16 cellular contexts compared by ENCODE assay signal in genomic region chr13:66992183-66992582, GRCh38.
DNase-seq lines count a peak whose midpoint lies in the region; ATAC-seq and TF ChIP-seq lines count a peak whose summit lies in the region.
"Had no signal": no experiment of that assay in that cellular context is flagged by ENCODE, and none has a peak within 500 bp of the region (broad histone marks: within the 10 kb centered on the region; RNA-seq: fewer than 3 reads in every experiment).

No MANE protein-coding gene starts in this region.

- H3K27ac Mint-ChIP-seq in WTC11 = no peak overlapping the region
- H3K27ac Mint-ChIP-seq: progenitor cell of endocrine pancreas had no signal

- no peak overlapping the region for H3K27ac ChIP-seq in PC-9

- intact Hi-C loops in PC-9 (cut with micrococcal nuclease; ENCODE audit: unreplicated experiment) (no loop called here), Right ventricle myocardium inferior (cut with DNase I) (no loop called here)

- POLR2A ChIA-PET in WTC11 (lab: Charles Lee) (no interaction called here), PC-9 (lab: Charles Lee; ENCODE audit: unreplicated experiment) (no interaction called here)

- no peak overlapping the region for H2AFZ ChIP-seq in PC-9

- no peaks in the 10 kb centered on the region for H3K27me3 ChIP-seq in PC-9 (ENCODE audit: insufficient read depth, low read depth)

- H3K36me3 Mint-ChIP-seq in WTC11 = no peaks in the 10 kb centered on the region
- H3K36me3 Mint-ChIP-seq: mesothelial cell of epicardium had no signal

- no peaks in the 10 kb centered on the region for H3K36me3 ChIP-seq in PC-9 (ENCODE audit: low read depth)

- H3F3A ChIP-seq in PC-9 (ENCODE audit: insufficient read depth, low read depth) = no peaks in the 10 kb centered on the region

- H3K9me3 ChIP-seq in PC-9 (ENCODE audit: insufficient read depth, low read depth) = no peaks in the 10 kb centered on the region

- no peak overlapping the region for H3K4me2 ChIP-seq in PC-9

- H3K27me3 Mint-ChIP-seq in WTC11 (ENCODE audit: low read depth) = no peaks in the 10 kb centered on the region
- H3K27me3 Mint-ChIP-seq: activated B cell treated with CpG ODN at 0.5 μM for 24 hours, progenitor cell of endocrine pancreas had no signal

- H3K79me2 ChIP-seq in PC-9 (ENCODE audit: low read depth) = no peaks in the 10 kb centered on the region

- CTCF ChIA-PET in WTC11 (lab: Charles Lee) (interaction anchor here (0.8 kb wide), 1 partner anchor 246 kb away, joined by 4 read pairs; no protein-coding TSS in a partner anchor), PC-9 (lab: Charles Lee) (no interaction called here)

- H3K4me3 Mint-ChIP-seq in WTC11 = no peak overlapping the region
- H3K4me3 Mint-ChIP-seq: activated B cell treated with CpG ODN at 0.5 μM for 24 hours, mesothelial cell of epicardium had no signal

- no peaks in the 10 kb centered on the region for H3K9me3 Mint-ChIP-seq in WTC11
- H3K9me3 Mint-ChIP-seq: activated B cell treated with CpG ODN at 0.5 μM for 24 hours, mesothelial cell of epicardium had no signal

- H3K4me3 ChIP-seq in cardiac fibroblast (replicated peaks in 1 of 2; ENCODE audit: low read depth in 2 of 2, low read length in 2 of 2) = no peak overlapping the region
- no peak overlapping the region for H3K4me3 ChIP-seq in PC-9

- no TSS peak for BruUV-seq in PC-9 (replicated peaks; lab: Mats Ljungman, UMichigan)

- no peaks in the 10 kb centered on the region for H3K4me1 ChIP-seq in PC-9 (replicated peaks; ENCODE audit: insufficient read depth)

- TF ChIP-seq CTCF in cardiac fibroblast (IDR thresholded peaks at IDR 0.05; ENCODE audit: low read depth, low read length) (no peak), WTC11 (IDR thresholded peaks at IDR 0.05) (no peak), PC-9 (conservative IDR thresholded peaks at IDR 0.05) (no peak)

- DNase-seq in COLO829 (ENCODE audit: low spot score) (peak; percentile 69), NCI-H460 (ENCODE audit: extremely low read depth, low read depth) (peak; percentile 54), cardiac fibroblast (ENCODE audit: low read depth in 2 of 2) (peak; percentile 61 to 65), medulla oblongata (ENCODE audit: extremely low spot score) (peak; percentile 83), WTC11 (ENCODE audit: low spot score) (no peak), PC-9 (no peak), Right ventricle myocardium inferior (ENCODE audit: missing footprints) (no peak)
- DNase-seq: activated B cell treated with CpG ODN at 0.5 μM for 24 hours; AML-193; amniotic stem cell; NCI-H226; stimulated activated CD4-positive, alpha-beta T cell treated with anti-CD3 and anti-CD28 coated beads, Interleukin-4, amount 100 ng/mL, for 24 hours; stimulated activated naive CD8-positive, alpha-beta T cell treated with anti-CD3 and anti-CD28 coated beads, Interleukin-15, Interleukin-2, amounts not matched to agents 100 U/mL and 50 U/mL, for 24 hours had no signal

- no peak for ATAC-seq in WTC11
- no peak for ATAC-seq in Right ventricle myocardium inferior
- ATAC-seq in HG03039 (IDR thresholded peaks at IDR 0.05; ENCODE audit: unreplicated experiment) = no peak
- ATAC-seq: stimulated activated naive CD8-positive, alpha-beta T cell treated with anti-CD3 and anti-CD28 coated beads, Interleukin-15, Interleukin-2, amounts not matched to agents 100 U/mL and 50 U/mL, for 24 hours had no signal

- no peaks in the 10 kb centered on the region for H3K9me2 ChIP-seq in PC-9 (ENCODE audit: insufficient read depth)

- peaks cover 13% of the 10 kb centered on the region for H3K4me1 Mint-ChIP-seq in WTC11

- no peaks in the 10 kb centered on the region for H4K20me1 ChIP-seq in PC-9 (ENCODE audit: insufficient read depth)

TF ChIP-seq in WTC11, 78 proteins besides CTCF, POLR2A, EP300 and RAD21:
- TF ChIP-seq ATF6 (CRISPR knock-in tag; IDR thresholded peaks at IDR 0.05) (no peak), ZNF423 (CRISPR knock-in tag; IDR thresholded peaks at IDR 0.05) (no peak), HMGA2 (CRISPR knock-in tag; IDR thresholded peaks at IDR 0.05) (no peak), NR1H2 (CRISPR knock-in tag; IDR thresholded peaks at IDR 0.05) (no peak)
- TF ChIP-seq, protein P1, sequence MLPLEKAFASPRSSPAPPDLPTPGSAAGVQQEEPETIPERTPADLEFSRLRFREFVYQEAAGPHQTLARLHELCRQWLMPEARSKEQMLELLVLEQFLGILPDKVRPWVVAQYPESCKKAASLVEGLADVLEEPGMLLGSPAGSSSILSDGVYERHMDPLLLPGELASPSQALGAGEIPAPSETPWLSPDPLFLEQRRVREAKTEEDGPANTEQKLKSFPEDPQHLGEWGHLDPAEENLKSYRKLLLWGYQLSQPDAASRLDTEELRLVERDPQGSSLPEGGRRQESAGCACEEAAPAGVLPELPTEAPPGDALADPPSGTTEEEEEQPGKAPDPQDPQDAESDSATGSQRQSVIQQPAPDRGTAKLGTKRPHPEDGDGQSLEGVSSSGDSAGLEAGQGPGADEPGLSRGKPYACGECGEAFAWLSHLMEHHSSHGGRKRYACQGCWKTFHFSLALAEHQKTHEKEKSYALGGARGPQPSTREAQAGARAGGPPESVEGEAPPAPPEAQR (CRISPR knock-in tag; IDR thresholded peaks at IDR 0.05) = no peak
- TF ChIP-seq, protein P2, sequence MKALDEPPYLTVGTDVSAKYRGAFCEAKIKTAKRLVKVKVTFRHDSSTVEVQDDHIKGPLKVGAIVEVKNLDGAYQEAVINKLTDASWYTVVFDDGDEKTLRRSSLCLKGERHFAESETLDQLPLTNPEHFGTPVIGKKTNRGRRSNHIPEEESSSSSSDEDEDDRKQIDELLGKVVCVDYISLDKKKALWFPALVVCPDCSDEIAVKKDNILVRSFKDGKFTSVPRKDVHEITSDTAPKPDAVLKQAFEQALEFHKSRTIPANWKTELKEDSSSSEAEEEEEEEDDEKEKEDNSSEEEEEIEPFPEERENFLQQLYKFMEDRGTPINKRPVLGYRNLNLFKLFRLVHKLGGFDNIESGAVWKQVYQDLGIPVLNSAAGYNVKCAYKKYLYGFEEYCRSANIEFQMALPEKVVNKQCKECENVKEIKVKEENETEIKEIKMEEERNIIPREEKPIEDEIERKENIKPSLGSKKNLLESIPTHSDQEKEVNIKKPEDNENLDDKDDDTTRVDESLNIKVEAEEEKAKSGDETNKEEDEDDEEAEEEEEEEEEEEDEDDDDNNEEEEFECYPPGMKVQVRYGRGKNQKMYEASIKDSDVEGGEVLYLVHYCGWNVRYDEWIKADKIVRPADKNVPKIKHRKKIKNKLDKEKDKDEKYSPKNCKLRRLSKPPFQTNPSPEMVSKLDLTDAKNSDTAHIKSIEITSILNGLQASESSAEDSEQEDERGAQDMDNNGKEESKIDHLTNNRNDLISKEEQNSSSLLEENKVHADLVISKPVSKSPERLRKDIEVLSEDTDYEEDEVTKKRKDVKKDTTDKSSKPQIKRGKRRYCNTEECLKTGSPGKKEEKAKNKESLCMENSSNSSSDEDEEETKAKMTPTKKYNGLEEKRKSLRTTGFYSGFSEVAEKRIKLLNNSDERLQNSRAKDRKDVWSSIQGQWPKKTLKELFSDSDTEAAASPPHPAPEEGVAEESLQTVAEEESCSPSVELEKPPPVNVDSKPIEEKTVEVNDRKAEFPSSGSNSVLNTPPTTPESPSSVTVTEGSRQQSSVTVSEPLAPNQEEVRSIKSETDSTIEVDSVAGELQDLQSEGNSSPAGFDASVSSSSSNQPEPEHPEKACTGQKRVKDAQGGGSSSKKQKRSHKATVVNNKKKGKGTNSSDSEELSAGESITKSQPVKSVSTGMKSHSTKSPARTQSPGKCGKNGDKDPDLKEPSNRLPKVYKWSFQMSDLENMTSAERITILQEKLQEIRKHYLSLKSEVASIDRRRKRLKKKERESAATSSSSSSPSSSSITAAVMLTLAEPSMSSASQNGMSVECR (CRISPR knock-in tag; IDR thresholded peaks at IDR 0.05; ENCODE audit: borderline replicate concordance) = no peak

Comparison
In these comparisons a context has a peak if more than half of its experiments do, and no peak if none do; other contexts are left out.
1. DNase-seq: peak in COLO829 (single experiment), NCI-H460 (single experiment), cardiac fibroblast (2 of 2) and medulla oblongata (single experiment); none in WTC11 (single experiment), PC-9 (0 of 2) and Right ventricle myocardium inferior (single experiment).